Comparison of ENCODE assay signal across 1 cellular context in genomic region chr2:74414475-74414874, GRCh38.
TF ChIP-seq lines count a peak whose summit lies in the region.

No MANE protein-coding gene starts in this region.

TF ChIP-seq in GM23338, 12 proteins besides CTCF, POLR2A, EP300 and RAD21 (continued from another document):
- no peak for TF ChIP-seq REST (IDR thresholded peaks at IDR 0.05; ENCODE audit: unreplicated experiment)
- TF ChIP-seq ETS1 (IDR thresholded peaks at IDR 0.05) = no peak
- TF ChIP-seq STAT1 (IDR thresholded peaks at IDR 0.05; ENCODE audit: unreplicated experiment) = no peak
